ENCODE assay signal across 29 cellular contexts in the genomic region with DNA sequence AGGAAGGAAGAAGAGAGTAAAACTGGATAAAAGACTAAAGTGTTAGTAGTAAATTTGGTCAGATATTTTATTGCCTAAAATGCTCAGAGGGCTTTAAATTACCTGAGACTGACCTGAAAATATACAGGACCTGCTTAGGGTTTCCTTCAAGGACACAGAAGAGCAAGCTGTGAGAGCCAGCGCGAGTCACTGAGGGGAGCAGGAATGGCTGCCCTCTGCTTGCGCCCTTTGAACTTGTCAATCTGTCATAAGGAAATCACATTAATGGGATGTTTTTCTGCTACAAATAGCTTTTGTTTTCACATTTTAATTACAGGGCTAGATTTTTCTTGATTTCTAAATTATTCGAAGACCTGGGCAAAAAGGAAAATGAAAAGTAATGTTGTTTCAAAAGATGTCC. TPM values are rescaled to one million over a fixed set of nuclear protein-coding genes. Genes with fewer than 3 reads are reported as not detected.
DNase-seq lines count a peak whose midpoint lies in the region; ATAC-seq and TF ChIP-seq lines count a peak whose summit lies in the region.
"Had no signal": no experiment of that assay in that cellular context is flagged by ENCODE, and none has a peak within 500 bp of the region (broad histone marks: within the 10 kb centered on the region; RNA-seq: fewer than 3 reads in every experiment).

No MANE protein-coding gene starts in this region.

- no peak overlapping the region for H3K4me3 Mint-ChIP-seq in activated CD4-positive, alpha-beta T cell treated with anti-CD3 and anti-CD28 coated beads, Interleukin-2, amount 10 ng/mL, durations not matched to agents 7 days and 5 days
- no peak overlapping the region for H3K4me3 Mint-ChIP-seq in type B pancreatic cell
- H3K4me3 Mint-ChIP-seq: activated naive CD8-positive, alpha-beta T cell treated with anti-CD3 and anti-CD28 coated beads for 36 hours; nephron; stimulated activated naive B cell treated with anti-CD40 and anti-IgM and Interleukin-4, amounts not matched to agents 10 μg/mL and 1 μg/mL and 100 μg/mL, for 72 hours had no signal

- CTCF ChIA-PET in activated CD4-positive, alpha-beta T cell treated with anti-CD3 and anti-CD28 coated beads, Interleukin-2, amount 10 ng/mL, durations not matched to agents 7 days and 5 days (lab: Charles Lee), result no interaction called here

- TF ChIP-seq CTCF in GM20000 (IDR thresholded peaks at IDR 0.05; ENCODE audit: extremely low read depth, missing control alignments), result no peak
- no peak for TF ChIP-seq CTCF in type B pancreatic cell (conservative IDR thresholded peaks at IDR 0.05)

- H3K27me3 Mint-ChIP-seq in activated CD4-positive, alpha-beta T cell treated with anti-CD3 and anti-CD28 coated beads, Interleukin-2, amount 10 ng/mL, durations not matched to agents 7 days and 5 days, result peaks cover 9% of the 10 kb centered on the region
- H3K27me3 Mint-ChIP-seq in type B pancreatic cell, result no peaks in the 10 kb centered on the region

- POLR2A ChIA-PET in activated CD4-positive, alpha-beta T cell treated with anti-CD3 and anti-CD28 coated beads, Interleukin-2, amount 10 ng/mL, durations not matched to agents 7 days and 5 days (lab: Charles Lee), result no interaction called here

- DNase-seq in activated CD4-positive, alpha-beta T cell treated with anti-CD3 and anti-CD28 coated beads, Interleukin-2, amount 10 ng/mL, durations not matched to agents 7 days and 5 days, result peak; percentile 44
- DNase-seq in activated CD4-positive, alpha-beta T cell treated with anti-CD3 and anti-CD28 coated beads, Interleukin-2, amount 50 U/mL, for 48 hours, result no peak
- peak; percentile 56 for DNase-seq in NAMALWA (ENCODE audit: low spot score)
- DNase-seq in 8988T, result no peak
- no peak for DNase-seq in GM20000 (ENCODE audit: low spot score)
- no peak for DNase-seq in stimulated activated CD4-positive, alpha-beta T cell treated with anti-CD3 and anti-CD28 coated beads, Interleukin-2, amount 100 ng/mL, for 24 hours
- no peak for DNase-seq in type B pancreatic cell (ENCODE audit: extremely low spot score, unreplicated experiment)
- DNase-seq: activated CD8-positive, alpha-beta memory T cell treated with anti-CD3 and anti-CD28 coated beads for 24 hours; activated gamma-delta T cell; activated naive CD8-positive, alpha-beta T cell treated with anti-CD3 and anti-CD28 coated beads for 36 hours; anterior cingulate cortex; Calu3; colonic mucosa; DMS79 treated with DMSO at 0.1 percent for 48 hours; effector CD8-positive, alpha-beta T cell; GDM1; GM23248; hypothalamus; left cardiac atrium; mucosa of descending colon; NCI-H1105; NCI-H187; NCI-H510A treated with DMSO at 0.1 percent for 48 hours; ovary; stimulated activated naive B cell treated with anti-CD40 and anti-IgM and Interleukin-4, amounts not matched to agents 10 μg/mL and 1 μg/mL and 100 μg/mL, for 72 hours; substantia nigra; upper lobe of left lung had no signal

- H3K4me1 Mint-ChIP-seq in activated CD4-positive, alpha-beta T cell treated with anti-CD3 and anti-CD28 coated beads, Interleukin-2, amount 10 ng/mL, durations not matched to agents 7 days and 5 days, result no peaks in the 10 kb centered on the region
- H3K4me1 Mint-ChIP-seq in type B pancreatic cell (ENCODE audit: unreplicated experiment), result peaks cover 13% of the 10 kb centered on the region
- H3K4me1 Mint-ChIP-seq: activated naive CD8-positive, alpha-beta T cell treated with anti-CD3 and anti-CD28 coated beads for 36 hours; stimulated activated naive B cell treated with anti-CD40 and anti-IgM and Interleukin-4, amounts not matched to agents 10 μg/mL and 1 μg/mL and 100 μg/mL, for 72 hours had no signal

- H3K36me3 Mint-ChIP-seq in activated CD4-positive, alpha-beta T cell treated with anti-CD3 and anti-CD28 coated beads, Interleukin-2, amount 10 ng/mL, durations not matched to agents 7 days and 5 days (ENCODE audit: low read depth), result no peaks in the 10 kb centered on the region
- H3K36me3 Mint-ChIP-seq in type B pancreatic cell, result no peaks in the 10 kb centered on the region
- H3K36me3 Mint-ChIP-seq: activated naive CD8-positive, alpha-beta T cell treated with anti-CD3 and anti-CD28 coated beads for 36 hours had no signal

- H3K9me3 Mint-ChIP-seq in activated CD4-positive, alpha-beta T cell treated with anti-CD3 and anti-CD28 coated beads, Interleukin-2, amount 10 ng/mL, durations not matched to agents 7 days and 5 days, result no peaks in the 10 kb centered on the region
- H3K9me3 Mint-ChIP-seq in type B pancreatic cell, result no peaks in the 10 kb centered on the region
- H3K9me3 Mint-ChIP-seq: activated naive CD8-positive, alpha-beta T cell treated with anti-CD3 and anti-CD28 coated beads for 36 hours; nephron; stimulated activated naive B cell treated with anti-CD40 and anti-IgM and Interleukin-4, amounts not matched to agents 10 μg/mL and 1 μg/mL and 100 μg/mL, for 72 hours had no signal

- peak; percentile 85 for ATAC-seq in HG02870 (IDR thresholded peaks at IDR 0.05; ENCODE audit: unreplicated experiment)
- ATAC-seq: left cardiac atrium; mucosa of descending colon; stimulated activated naive B cell treated with anti-CD40 and anti-IgM and Interleukin-4, amounts not matched to agents 10 μg/mL and 1 μg/mL and 100 μg/mL, for 72 hours had no signal

- no peak overlapping the region for H3K27ac Mint-ChIP-seq in activated CD4-positive, alpha-beta T cell treated with anti-CD3 and anti-CD28 coated beads, Interleukin-2, amount 10 ng/mL, durations not matched to agents 7 days and 5 days
- H3K27ac Mint-ChIP-seq in type B pancreatic cell, result no peak overlapping the region
- H3K27ac Mint-ChIP-seq: activated naive CD8-positive, alpha-beta T cell treated with anti-CD3 and anti-CD28 coated beads for 36 hours; stimulated activated naive B cell treated with anti-CD40 and anti-IgM and Interleukin-4, amounts not matched to agents 10 μg/mL and 1 μg/mL and 100 μg/mL, for 72 hours had no signal

RNA-seq across cellular contexts. Expression of gene DNAJB9, which starts 26.9 kb away (rescaled TPM):
- 10 to 100 TPM; 10.1 to 13.3 TPM for total RNA-seq in activated CD4-positive, alpha-beta T cell treated with anti-CD3 and anti-CD28 coated beads, Interleukin-2, amount 10 ng/mL, durations not matched to agents 7 days and 5 days
- 16.9 and 21.5 TPM in 2 replicates for total RNA-seq in type B pancreatic cell (ENCODE audit: low replicate concordance)

RNA-seq across cellular contexts. Expression of gene THAP5, which starts 27.1 kb away (rescaled TPM):
- 10 to 100 TPM; 26.5 to 36.1 TPM for total RNA-seq in activated CD4-positive, alpha-beta T cell treated with anti-CD3 and anti-CD28 coated beads, Interleukin-2, amount 10 ng/mL, durations not matched to agents 7 days and 5 days
- 19.0 and 24.0 TPM in 2 replicates for total RNA-seq in type B pancreatic cell (ENCODE audit: low replicate concordance)

Comparison
In these comparisons a context has a peak if more than half of its experiments do, and no peak if none do; other contexts are left out.
1. DNase-seq: peak in activated CD4-positive, alpha-beta T cell treated with anti-CD3 and anti-CD28 coated beads, Interleukin-2, amount 10 ng/mL, durations not matched to agents 7 days and 5 days (single experiment) and NAMALWA (single experiment); none in activated CD4-positive, alpha-beta T cell treated with anti-CD3 and anti-CD28 coated beads, Interleukin-2, amount 50 U/mL, for 48 hours (0 of 2), 8988T (single experiment), GM20000 (single experiment), stimulated activated CD4-positive, alpha-beta T cell treated with anti-CD3 and anti-CD28 coated beads, Interleukin-2, amount 100 ng/mL, for 24 hours (0 of 2) and type B pancreatic cell (single experiment).